In genomic region chr12:12722351-12723146, GRCh38 we compare ENCODE assay signal across 8 cellular contexts. TPM values are rescaled to one million over a fixed set of nuclear protein-coding genes. Genes with fewer than 3 reads are reported as not detected.
DNase-seq lines count a peak whose midpoint lies in the region; ATAC-seq and TF ChIP-seq lines count a peak whose summit lies in the region.

No MANE protein-coding gene starts in this region.

- H3K27ac Mint-ChIP-seq in activated CD4-positive, alpha-beta T cell treated with anti-CD3 and anti-CD28 coated beads, Interleukin-2, amount 10 ng/mL, durations not matched to agents 24 days and 14 days, result peak overlapping the region; percentile 97

- H3K27me3 ChIP-seq in brain microvascular endothelial cell (replicated peaks) (no peaks in the 10 kb centered on the region), mononuclear cell (ENCODE audit: insufficient read depth, low read length) (no peaks in the 10 kb centered on the region)

- no peak for TF ChIP-seq CTCF in brain microvascular endothelial cell (IDR thresholded peaks at IDR 0.05; ENCODE audit: low read depth, low read length, missing control alignments)

- intact Hi-C loops in activated CD4-positive, alpha-beta T cell treated with anti-CD3 and anti-CD28 coated beads, Interleukin-2, amount 10 ng/mL, durations not matched to agents 24 days and 14 days (cut with micrococcal nuclease), result no loop called here
- intact Hi-C loops in posterior cingulate gyrus (cut with DNase I), result loop anchor here (5.0 kb wide), 1 partner anchor 455 kb away; the partner anchor contains the start of gene LRP6

- peaks cover 21% of the 10 kb centered on the region for H3K36me3 ChIP-seq in brain microvascular endothelial cell (replicated peaks)

- peaks cover 3% of the 10 kb centered on the region for H3K27me3 Mint-ChIP-seq in activated CD4-positive, alpha-beta T cell treated with anti-CD3 and anti-CD28 coated beads, Interleukin-2, amount 10 ng/mL, durations not matched to agents 24 days and 14 days

- H3K4me1 Mint-ChIP-seq in activated CD4-positive, alpha-beta T cell treated with anti-CD3 and anti-CD28 coated beads, Interleukin-2, amount 10 ng/mL, durations not matched to agents 24 days and 14 days, result peaks cover 36% of the 10 kb centered on the region

- ATAC-seq in GM21619 (IDR thresholded peaks at IDR 0.05; ENCODE audit: unreplicated experiment), result no peak

- peaks cover 66% of the 10 kb centered on the region for H3K36me3 Mint-ChIP-seq in activated CD4-positive, alpha-beta T cell treated with anti-CD3 and anti-CD28 coated beads, Interleukin-2, amount 10 ng/mL, durations not matched to agents 24 days and 14 days (ENCODE audit: low read depth)

- no peaks in the 10 kb centered on the region for H3K9me3 ChIP-seq in mononuclear cell (ENCODE audit: low read depth, low read length)

- no peaks in the 10 kb centered on the region for H3K9me3 Mint-ChIP-seq in activated CD4-positive, alpha-beta T cell treated with anti-CD3 and anti-CD28 coated beads, Interleukin-2, amount 10 ng/mL, durations not matched to agents 24 days and 14 days

- peak overlapping the region; percentile 85 for H3K4me3 Mint-ChIP-seq in activated CD4-positive, alpha-beta T cell treated with anti-CD3 and anti-CD28 coated beads, Interleukin-2, amount 10 ng/mL, durations not matched to agents 24 days and 14 days

- peak overlapping the region; percentile 86 for H3K27ac ChIP-seq in brain microvascular endothelial cell

- H3K4me1 ChIP-seq in mononuclear cell (ENCODE audit: insufficient read depth, low read length), result peaks cover 40% of the 10 kb centered on the region

- H3K4me3 ChIP-seq in brain microvascular endothelial cell (ENCODE audit: low read depth, low read length), result peak overlapping the region; percentile 83
- peak overlapping the region; percentile 88 for H3K4me3 ChIP-seq in mononuclear cell (ENCODE audit: low read length)

- DNase-seq in activated CD4-positive, alpha-beta T cell treated with anti-CD3 and anti-CD28 coated beads, Interleukin-2, amount 10 ng/mL, durations not matched to agents 24 days and 14 days, result no peak
- no peak for DNase-seq in activated CD4-positive, alpha-beta T cell treated with anti-CD3 and anti-CD28 coated beads, Interleukin-2, amount 50 U/mL, for 1 hour
- DNase-seq in NCI-H526 treated with DMSO at 0.1 percent for 48 hours (lab: John Stamatoyannopoulos, UW) (peak; percentile 77), brain microvascular endothelial cell (no peak), midbrain (lab: John Stamatoyannopoulos, UW) (no peak), posterior cingulate gyrus (no peak)

- in situ Hi-C loops in brain microvascular endothelial cell (cut with HindIII; ENCODE audit: low pct_ligation_motif_present, low sequenced_read_pairs), result no loop called here

RNA-seq across cellular contexts. Expression of gene CDKN1B, which starts 5.4 kb away (rescaled TPM):
- 47.4 and 48.5 TPM in 2 replicates for total RNA-seq in activated CD4-positive, alpha-beta T cell treated with anti-CD3 and anti-CD28 coated beads, Interleukin-2, amount 10 ng/mL, durations not matched to agents 24 days and 14 days
- total RNA-seq in mononuclear cell, result 268 TPM

RNA-seq across cellular contexts. Expression of gene GPR19, which starts 26.6 kb away (rescaled TPM):
- 9.4 and 12.1 TPM in 2 replicates for total RNA-seq in activated CD4-positive, alpha-beta T cell treated with anti-CD3 and anti-CD28 coated beads, Interleukin-2, amount 10 ng/mL, durations not matched to agents 24 days and 14 days
- total RNA-seq in mononuclear cell, result 0.73 TPM
